In genomic region chr17:51260237-51260959, GRCh38 we compare ENCODE assay signal across 8 cellular contexts. TPM values are rescaled to one million over a fixed set of nuclear protein-coding genes. Genes with fewer than 3 reads are reported as not detected.
A peak's percentile ranks its signal among the peaks of the same experiment; 100 is the strongest.
DNase-seq lines count a peak whose midpoint lies in the region; ATAC-seq and TF ChIP-seq lines count a peak whose summit lies in the region.

Gene UTP18 (plus strand): TSS chr17:51260546. CDS start chr17:51260585, 39 bp downstream.

- no peak for TF ChIP-seq RAD21 in Ishikawa (IDR thresholded peaks at IDR 0.05; ENCODE audit: low read depth)

- DNase-seq in DMS153 treated with DMSO at 0.1 percent for 48 hours (lab: John Stamatoyannopoulos, UW; ENCODE audit: unreplicated experiment) (peak; percentile 95), OCI-M2 (lab: John Stamatoyannopoulos, UW; ENCODE audit: unreplicated experiment) (peak; percentile 82), activated T-cell treated with anti-CD3 and anti-CD28 coated beads for 4 hours (peak; percentile 93), epithelial cell of proximal tubule (ENCODE audit: low read depth) (no peak), mucosa of gallbladder (ENCODE audit: low spot score) (peak; percentile 97)
- peak; percentile 94 for DNase-seq in stimulated activated CD8-positive, alpha-beta memory T cell treated with anti-CD3 and anti-CD28 coated beads, Interleukin-4, amount 100 ng/mL, for 24 hours (ENCODE audit: low read depth)

- ATAC-seq in GM21619 (IDR thresholded peaks at IDR 0.05; ENCODE audit: unreplicated experiment) = peak; percentile 62

- 0 out of 2 replicates have a peak, but pooled peaks have one; percentile 37 for TF ChIP-seq EP300 in Ishikawa (IDR thresholded peaks at IDR 0.05; ENCODE audit: borderline replicate concordance)

- peak within 1 kb of the TSS; percentile 92 for H3K4me3 ChIP-seq in epithelial cell of proximal tubule (ENCODE audit: low read depth, low read length)

- TF ChIP-seq CTCF in epithelial cell of proximal tubule (conservative IDR thresholded peaks at IDR 0.05; ENCODE audit: low read depth, low read length) = no peak

TF ChIP-seq in Ishikawa, 13 proteins besides CTCF, POLR2A, EP300 and RAD21:
- peak; percentile 38; the same call in 1 of the 2 replicates for TF ChIP-seq TCF12 (IDR thresholded peaks at IDR 0.05; ENCODE audit: low read depth)
- no peak for TF ChIP-seq YY1 (IDR thresholded peaks at IDR 0.05; ENCODE audit: low read depth)
- peak; percentile 56 for TF ChIP-seq TAF1 (IDR thresholded peaks at IDR 0.05; ENCODE audit: low read depth)
- peak; percentile 93 for TF ChIP-seq MAX (IDR thresholded peaks at IDR 0.05)
- peak; percentile 96 for TF ChIP-seq USF1 (IDR thresholded peaks at IDR 0.05)
- TF ChIP-seq EGR1 (IDR thresholded peaks at IDR 0.05) = peak; percentile 8; the same call in 1 of the 2 replicates
- TF ChIP-seq ZBTB7A (IDR thresholded peaks at IDR 0.05; ENCODE audit: low read depth) = no peak
- TF ChIP-seq TEAD4 (IDR thresholded peaks at IDR 0.05) = no peak
- no peak for TF ChIP-seq NFIC (IDR thresholded peaks at IDR 0.05)
- TF ChIP-seq CREB1 (IDR thresholded peaks at IDR 0.05; ENCODE audit: low read depth) = peak; percentile 42; the same call in 1 of the 2 replicates

RNA-seq across cellular contexts. Expression of gene UTP18, which starts in this region (rescaled TPM):
- total RNA-seq in epithelial cell of proximal tubule (80.6 and 82.9 TPM in 2 replicates), mucosa of gallbladder (17.4 TPM)
